Comparison of ENCODE assay signal across 8 cellular contexts in genomic region chr3:101827211-101828174, GRCh38. TPM values are rescaled to one million over a fixed set of nuclear protein-coding genes. Genes with fewer than 3 reads are reported as not detected.
DNase-seq lines count a peak whose midpoint lies in the region; ATAC-seq and TF ChIP-seq lines count a peak whose summit lies in the region.

No MANE protein-coding gene starts in this region.

- CTCF ChIA-PET in activated naive CD4-positive, alpha-beta T cell treated with anti-CD3 and anti-CD28 coated beads, Interleukin-2, amount 10 ng/mL, durations not matched to agents 7 days and 5 days (lab: Charles Lee) = interaction anchor here (0.6 to 2.6 kb wide), 7 partner anchors 9 to 398 kb away, joined by 3 to 10 read pairs (median 4); partner anchors contain the start of gene NFKBIZ

- peak overlapping the region; percentile 82 for H3K4me3 ChIP-seq in thoracic aorta

- ATAC-seq in GM19372 (IDR thresholded peaks at IDR 0.05; ENCODE audit: low read depth, unreplicated experiment) (peak; percentile 76), HG03520 (IDR thresholded peaks at IDR 0.05; ENCODE audit: unreplicated experiment) (peak; percentile 86), thoracic aorta (ENCODE audit: insufficient number of reproducible peaks, low FRiP score, low read depth) (peak; percentile 78)

- H3K4me3 Mint-ChIP-seq in activated naive CD4-positive, alpha-beta T cell treated with anti-CD3 and anti-CD28 coated beads, Interleukin-2, amount 10 ng/mL, durations not matched to agents 7 days and 5 days = peak overlapping the region; percentile 82
- H3K4me3 Mint-ChIP-seq in osteocyte (ENCODE audit: unreplicated experiment) = peak overlapping the region; percentile 90

- peaks cover 17% of the 10 kb centered on the region for H3K36me3 Mint-ChIP-seq in activated naive CD4-positive, alpha-beta T cell treated with anti-CD3 and anti-CD28 coated beads, Interleukin-2, amount 10 ng/mL, durations not matched to agents 7 days and 5 days
- H3K36me3 Mint-ChIP-seq in osteocyte (ENCODE audit: unreplicated experiment) = peaks cover 6% of the 10 kb centered on the region

- no peaks in the 10 kb centered on the region for H3K9me3 Mint-ChIP-seq in activated naive CD4-positive, alpha-beta T cell treated with anti-CD3 and anti-CD28 coated beads, Interleukin-2, amount 10 ng/mL, durations not matched to agents 7 days and 5 days
- no peaks in the 10 kb centered on the region for H3K9me3 Mint-ChIP-seq in osteocyte (ENCODE audit: unreplicated experiment)

- no peaks in the 10 kb centered on the region for H3K9me3 ChIP-seq in thoracic aorta

- intact Hi-C loops in head of caudate nucleus (cut with DNase I) = no loop called here

- no peak for TF ChIP-seq CTCF in osteocyte (IDR thresholded peaks at IDR 0.05)
- TF ChIP-seq CTCF in thoracic aorta (IDR thresholded peaks at IDR 0.05) = no peak

- no peaks in the 10 kb centered on the region for H3K36me3 ChIP-seq in thoracic aorta

- H3K4me1 Mint-ChIP-seq in activated naive CD4-positive, alpha-beta T cell treated with anti-CD3 and anti-CD28 coated beads, Interleukin-2, amount 10 ng/mL, durations not matched to agents 7 days and 5 days = peaks cover 46% of the 10 kb centered on the region
- H3K4me1 Mint-ChIP-seq in osteocyte (ENCODE audit: unreplicated experiment) = peaks cover 33% of the 10 kb centered on the region

- H3K27me3 Mint-ChIP-seq in activated naive CD4-positive, alpha-beta T cell treated with anti-CD3 and anti-CD28 coated beads, Interleukin-2, amount 10 ng/mL, durations not matched to agents 7 days and 5 days = no peaks in the 10 kb centered on the region
- no peaks in the 10 kb centered on the region for H3K27me3 Mint-ChIP-seq in osteocyte (ENCODE audit: unreplicated experiment)

- peak in 13 of 14 donors; percentile 4 to 70 (median 50) for DNase-seq in C1 segment of cervical spinal cord (lab: John Stamatoyannopoulos, UW)
- DNase-seq in SIG-M5 treated with dmso at 0.1 percent for 504 hours (lab: John Stamatoyannopoulos, UW; ENCODE audit: unreplicated experiment) = peak; percentile 77
- DNase-seq in activated naive CD4-positive, alpha-beta T cell treated with anti-CD3 and anti-CD28 coated beads, Interleukin-2, amount 10 ng/mL, durations not matched to agents 7 days and 5 days = peak; percentile 87
- DNase-seq in head of caudate nucleus = peak; percentile 23 to 83 (median 60)
- no peak for DNase-seq in osteocyte (ENCODE audit: extremely low spot score, unreplicated experiment)
- peak; percentile 78 for DNase-seq in thoracic aorta (ENCODE audit: low spot score)

- peak overlapping the region; percentile 83 to 90 for H3K27ac ChIP-seq in thoracic aorta

- no peaks in the 10 kb centered on the region for H3K27me3 ChIP-seq in thoracic aorta (replicated peaks; ENCODE audit: insufficient read depth)

- peak overlapping the region; percentile 92 for H3K27ac Mint-ChIP-seq in activated naive CD4-positive, alpha-beta T cell treated with anti-CD3 and anti-CD28 coated beads, Interleukin-2, amount 10 ng/mL, durations not matched to agents 7 days and 5 days
- peak overlapping the region; percentile 97 for H3K27ac Mint-ChIP-seq in osteocyte (ENCODE audit: unreplicated experiment)

- peaks cover 25 to 46% of the 10 kb centered on the region in 2 donors for H3K4me1 ChIP-seq in thoracic aorta (ENCODE audit: control insufficient read depth in 1 of 2, low read depth in 2 of 2)

RNA-seq across cellular contexts. Expression of gene NFKBIZ, which starts 21.8 kb away (rescaled TPM):
- total RNA-seq in osteocyte = 18.2 and 30.1 TPM in 2 replicates
- 100 to 1,000 TPM; 206 to 225 TPM for total RNA-seq in thoracic aorta

RNA-seq across cellular contexts. Expression of gene NXPE3, which starts 48.5 kb away (rescaled TPM):
- total RNA-seq in osteocyte = 22.2 and 23.9 TPM in 2 replicates
- total RNA-seq in thoracic aorta = 10 to 100 TPM; 15.7 to 30.7 TPM
